21 cellular contexts compared by ENCODE assay signal in the genomic region with DNA sequence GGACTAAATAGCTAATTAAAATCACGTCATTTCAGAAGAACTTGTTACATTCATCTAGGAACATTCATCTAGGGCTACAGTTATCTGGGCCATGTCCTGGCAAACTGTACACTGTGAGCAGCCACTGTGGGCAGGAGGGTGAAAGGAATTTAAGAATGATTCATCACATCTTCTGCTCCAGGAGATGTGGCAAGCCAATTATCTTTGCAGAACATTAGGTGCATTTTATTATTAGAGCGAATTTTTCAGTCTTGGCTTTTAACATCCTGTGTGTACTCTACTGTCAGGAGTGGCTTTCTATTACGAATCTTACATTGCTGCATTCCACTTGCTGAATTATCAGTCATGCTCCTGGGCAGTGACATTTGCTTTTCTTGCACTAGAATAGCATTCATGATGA.
DNase-seq lines count a peak whose midpoint lies in the region; ATAC-seq and TF ChIP-seq lines count a peak whose summit lies in the region.
"Had no signal": no experiment of that assay in that cellular context is flagged by ENCODE, and none has a peak within 500 bp of the region (broad histone marks: within the 10 kb centered on the region; RNA-seq: fewer than 3 reads in every experiment).

No MANE protein-coding gene starts in this region.

- TF ChIP-seq CTCF in AG04449 (IDR thresholded peaks at IDR 0.05; ENCODE audit: insufficient read depth, low read length, missing control alignments) (no peak), fibroblast of the aortic adventitia (IDR thresholded peaks at IDR 0.05; ENCODE audit: insufficient read depth, low read length) (no peak), esophagus squamous epithelium (IDR thresholded peaks at IDR 0.05) (no peak), WERI-Rb-1 (IDR thresholded peaks at IDR 0.05; ENCODE audit: low read depth, low read length) (no peak)

- no peaks in the 10 kb centered on the region for H3K4me1 ChIP-seq in esophagus squamous epithelium
- H3K4me1 ChIP-seq: stomach, vagina had no signal

- no peak overlapping the region for H3K27ac Mint-ChIP-seq in stimulated activated effector memory CD8-positive, alpha-beta T cell treated with anti-CD3 and anti-CD28 coated beads, Interleukin-12 subunit alpha, Interleukin-12 subunit beta, amount 100 ng/mL, for 72 hours
- H3K27ac Mint-ChIP-seq: activated naive CD8-positive, alpha-beta T cell treated with anti-CD3 and anti-CD28 coated beads for 36 hours; B cell had no signal

- ATAC-seq in stimulated activated effector memory CD8-positive, alpha-beta T cell treated with anti-CD3 and anti-CD28 coated beads, Interleukin-12 subunit alpha, Interleukin-12 subunit beta, amount 100 ng/mL, for 72 hours, result no peak
- ATAC-seq: HCT116 had no signal

- CTCF ChIA-PET in AG04449 (lab: Yijun Ruan, JAX), result interaction anchor here (1.0 to 15.2 kb wide), 4 partner anchors 9 to 165 kb away, joined by 3 to 226 read pairs (median 19); no protein-coding TSS in a partner anchor

- H3K4me3 ChIP-seq in AG04449 (ENCODE audit: low read depth, low read length), result no peak overlapping the region
- H3K4me3 ChIP-seq in fibroblast of the aortic adventitia (ENCODE audit: low read depth, low read length), result no peak overlapping the region
- no peak overlapping the region for H3K4me3 ChIP-seq in esophagus squamous epithelium
- H3K4me3 ChIP-seq in WERI-Rb-1 (ENCODE audit: low read depth, low read length), result no peak overlapping the region
- H3K4me3 ChIP-seq: stomach, vagina had no signal

- no peaks in the 10 kb centered on the region for H3K9me3 ChIP-seq in esophagus squamous epithelium
- no peaks in the 10 kb centered on the region for H3K9me3 ChIP-seq in WERI-Rb-1 (ENCODE audit: severe bottlenecking)
- H3K9me3 ChIP-seq: stomach, vagina had no signal

- H3K4me3 Mint-ChIP-seq in stimulated activated effector memory CD8-positive, alpha-beta T cell treated with anti-CD3 and anti-CD28 coated beads, Interleukin-12 subunit alpha, Interleukin-12 subunit beta, amount 100 ng/mL, for 72 hours, result no peak overlapping the region
- H3K4me3 Mint-ChIP-seq: activated naive CD8-positive, alpha-beta T cell treated with anti-CD3 and anti-CD28 coated beads for 36 hours; B cell; nephron progenitor cell had no signal

- TF ChIP-seq POLR2A in esophagus squamous epithelium (IDR thresholded peaks at IDR 0.05), result no peak

- H3K27me3 ChIP-seq in esophagus squamous epithelium (no peaks in the 10 kb centered on the region), WERI-Rb-1 (ENCODE audit: insufficient read depth, low read depth, severe bottlenecking) (no peaks in the 10 kb centered on the region)
- H3K27me3 ChIP-seq: stomach, vagina had no signal

- POLR2A ChIA-PET in AG04449 (lab: Yijun Ruan, JAX), result no interaction called here

- intact Hi-C loops in esophagus squamous epithelium (cut with DNase I), result no loop called here

- H3K36me3 Mint-ChIP-seq in stimulated activated effector memory CD8-positive, alpha-beta T cell treated with anti-CD3 and anti-CD28 coated beads, Interleukin-12 subunit alpha, Interleukin-12 subunit beta, amount 100 ng/mL, for 72 hours, result peaks cover 26% of the 10 kb centered on the region

- WGBS in esophagus squamous epithelium, 2 donors, result 65% methylated on average over 3 of the region's 3 CpGs

- H3K9me3 Mint-ChIP-seq in stimulated activated effector memory CD8-positive, alpha-beta T cell treated with anti-CD3 and anti-CD28 coated beads, Interleukin-12 subunit alpha, Interleukin-12 subunit beta, amount 100 ng/mL, for 72 hours, result no peaks in the 10 kb centered on the region
- H3K9me3 Mint-ChIP-seq: nephron progenitor cell had no signal

- H3K4me1 Mint-ChIP-seq in stimulated activated effector memory CD8-positive, alpha-beta T cell treated with anti-CD3 and anti-CD28 coated beads, Interleukin-12 subunit alpha, Interleukin-12 subunit beta, amount 100 ng/mL, for 72 hours, result peaks cover 31% of the 10 kb centered on the region
- H3K4me1 Mint-ChIP-seq: activated naive CD8-positive, alpha-beta T cell treated with anti-CD3 and anti-CD28 coated beads for 36 hours; B cell; nephron progenitor cell had no signal

- H3K36me3 ChIP-seq in esophagus squamous epithelium (no peaks in the 10 kb centered on the region), WERI-Rb-1 (no peaks in the 10 kb centered on the region; the same call in 1 of the 2 replicates)
- H3K36me3 ChIP-seq: stomach, vagina had no signal

- H3K27ac ChIP-seq in esophagus squamous epithelium (no peak overlapping the region), WERI-Rb-1 (no peak overlapping the region)
- H3K27ac ChIP-seq: stomach, vagina had no signal

- DNase-seq in AG04449 (ENCODE audit: low read depth, low spot score) (peak; percentile 57), GM03348 (ENCODE audit: low spot score) (peak; percentile 74), amniotic epithelial cell (ENCODE audit: low read depth) (peak; percentile 21), fibroblast of the aortic adventitia (ENCODE audit: low read depth) (peak; percentile 16), esophagus squamous epithelium (lab: John Stamatoyannopoulos, UW) (no peak), WERI-Rb-1 (no peak)
- no peak for DNase-seq in stimulated activated effector memory CD8-positive, alpha-beta T cell treated with anti-CD3 and anti-CD28 coated beads, Interleukin-12 subunit alpha, Interleukin-12 subunit beta, amount 100 ng/mL, for 72 hours (ENCODE audit: low spot score in 2 of 2)
- no peak for DNase-seq in stimulated activated CD4-positive, alpha-beta T cell treated with anti-CD3 and anti-CD28 coated beads, Interleukin-15, amount 100 ng/mL, for 24 hours
- DNase-seq: activated CD4-positive, alpha-beta T cell treated with anti-CD3 and anti-CD28 coated beads, Interleukin-2, amount 50 U/mL, for 48 hours; activated naive CD8-positive, alpha-beta T cell treated with anti-CD3 and anti-CD28 coated beads for 36 hours; activated T-cell treated with anti-CD3 and anti-CD28 coated beads, Interleukin-2, amount 50 U/mL, for 48 hours; cerebellar nuclear complex; glutamatergic neuron; mesenchymal stem cell; NCI-H187 treated with DMSO at 0.1 percent for 48 hours; NCI-H526; nephron progenitor cell; stomach had no signal

Comparison
In these comparisons a context has a peak if more than half of its experiments do, and no peak if none do; other contexts are left out.
1. DNase-seq: peak in AG04449 (single experiment), GM03348 (single experiment), amniotic epithelial cell (single experiment) and fibroblast of the aortic adventitia (single experiment); none in esophagus squamous epithelium (single experiment), stimulated activated effector memory CD8-positive, alpha-beta T cell treated with anti-CD3 and anti-CD28 coated beads, Interleukin-12 subunit alpha, Interleukin-12 subunit beta, amount 100 ng/mL, for 72 hours (0 of 2), WERI-Rb-1 (single experiment) and stimulated activated CD4-positive, alpha-beta T cell treated with anti-CD3 and anti-CD28 coated beads, Interleukin-15, amount 100 ng/mL, for 24 hours (single experiment).